In the genomic region with DNA sequence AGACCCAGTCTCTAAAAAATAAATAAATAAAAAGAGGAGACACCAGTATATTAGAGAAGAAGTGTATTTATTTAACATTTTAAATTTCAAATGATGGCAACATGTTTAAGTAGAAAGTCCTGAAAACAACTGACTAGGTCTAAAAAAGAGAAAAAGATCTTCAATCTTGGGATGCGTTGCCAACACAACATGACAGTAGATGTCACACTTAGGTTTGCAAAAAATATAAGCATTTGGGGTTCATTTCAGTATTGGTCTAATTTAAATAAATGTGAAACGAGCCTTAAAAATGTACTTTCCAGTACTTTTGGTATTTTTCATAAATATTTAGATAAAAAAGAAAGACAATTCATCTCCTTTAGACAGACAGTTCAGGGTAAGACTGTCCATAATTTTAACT, we compare ENCODE assay signal across 1 cellular context.
TF ChIP-seq lines count a peak whose summit lies in the region.

No MANE protein-coding gene starts in this region.

TF ChIP-seq in HCT116, 20 proteins besides CTCF, POLR2A, EP300 and RAD21:
- TF ChIP-seq, protein P1, sequence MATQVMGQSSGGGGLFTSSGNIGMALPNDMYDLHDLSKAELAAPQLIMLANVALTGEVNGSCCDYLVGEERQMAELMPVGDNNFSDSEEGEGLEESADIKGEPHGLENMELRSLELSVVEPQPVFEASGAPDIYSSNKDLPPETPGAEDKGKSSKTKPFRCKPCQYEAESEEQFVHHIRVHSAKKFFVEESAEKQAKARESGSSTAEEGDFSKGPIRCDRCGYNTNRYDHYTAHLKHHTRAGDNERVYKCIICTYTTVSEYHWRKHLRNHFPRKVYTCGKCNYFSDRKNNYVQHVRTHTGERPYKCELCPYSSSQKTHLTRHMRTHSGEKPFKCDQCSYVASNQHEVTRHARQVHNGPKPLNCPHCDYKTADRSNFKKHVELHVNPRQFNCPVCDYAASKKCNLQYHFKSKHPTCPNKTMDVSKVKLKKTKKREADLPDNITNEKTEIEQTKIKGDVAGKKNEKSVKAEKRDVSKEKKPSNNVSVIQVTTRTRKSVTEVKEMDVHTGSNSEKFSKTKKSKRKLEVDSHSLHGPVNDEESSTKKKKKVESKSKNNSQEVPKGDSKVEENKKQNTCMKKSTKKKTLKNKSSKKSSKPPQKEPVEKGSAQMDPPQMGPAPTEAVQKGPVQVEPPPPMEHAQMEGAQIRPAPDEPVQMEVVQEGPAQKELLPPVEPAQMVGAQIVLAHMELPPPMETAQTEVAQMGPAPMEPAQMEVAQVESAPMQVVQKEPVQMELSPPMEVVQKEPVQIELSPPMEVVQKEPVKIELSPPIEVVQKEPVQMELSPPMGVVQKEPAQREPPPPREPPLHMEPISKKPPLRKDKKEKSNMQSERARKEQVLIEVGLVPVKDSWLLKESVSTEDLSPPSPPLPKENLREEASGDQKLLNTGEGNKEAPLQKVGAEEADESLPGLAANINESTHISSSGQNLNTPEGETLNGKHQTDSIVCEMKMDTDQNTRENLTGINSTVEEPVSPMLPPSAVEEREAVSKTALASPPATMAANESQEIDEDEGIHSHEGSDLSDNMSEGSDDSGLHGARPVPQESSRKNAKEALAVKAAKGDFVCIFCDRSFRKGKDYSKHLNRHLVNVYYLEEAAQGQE (IDR thresholded peaks at IDR 0.05; ENCODE audit: low read depth) = no peak
- TF ChIP-seq SRF (IDR thresholded peaks at IDR 0.05; ENCODE audit: low read depth) = no peak
- no peak for TF ChIP-seq EGR1 (IDR thresholded peaks at IDR 0.05; ENCODE audit: low read depth)
- TF ChIP-seq CEBPB (IDR thresholded peaks at IDR 0.05; ENCODE audit: low read depth) = no peak
- TF ChIP-seq, protein P2, sequence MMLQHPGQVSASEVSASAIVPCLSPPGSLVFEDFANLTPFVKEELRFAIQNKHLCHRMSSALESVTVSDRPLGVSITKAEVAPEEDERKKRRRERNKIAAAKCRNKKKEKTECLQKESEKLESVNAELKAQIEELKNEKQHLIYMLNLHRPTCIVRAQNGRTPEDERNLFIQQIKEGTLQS (IDR thresholded peaks at IDR 0.05) = no peak
- no peak for TF ChIP-seq YY1 (IDR thresholded peaks at IDR 0.05; ENCODE audit: extremely low read depth, insufficient replicate concordance, low read depth, low read length)
- no peak for TF ChIP-seq SIN3A (IDR thresholded peaks at IDR 0.05; ENCODE audit: low read depth)
- no peak for TF ChIP-seq EZH2 (IDR thresholded peaks at IDR 0.05)
- no peak for TF ChIP-seq ELF1 (IDR thresholded peaks at IDR 0.05; ENCODE audit: borderline replicate concordance, low read depth)
- no peak for TF ChIP-seq FOSL1 (IDR thresholded peaks at IDR 0.05; ENCODE audit: low read depth)
- no peak for TF ChIP-seq TCF7L2 (IDR thresholded peaks at IDR 0.05; ENCODE audit: borderline replicate concordance, extremely low read depth, insufficient read depth, insufficient read length)
- TF ChIP-seq ZFX (IDR thresholded peaks at IDR 0.05) = no peak
- TF ChIP-seq EZH2phosphoT487 (IDR thresholded peaks at IDR 0.05; ENCODE audit: borderline replicate concordance) = no peak
- TF ChIP-seq JUND (IDR thresholded peaks at IDR 0.05) = no peak
- TF ChIP-seq ZNF274 (IDR thresholded peaks at IDR 0.05; ENCODE audit: low read depth, low read length) = no peak
- TF ChIP-seq, protein P3, sequence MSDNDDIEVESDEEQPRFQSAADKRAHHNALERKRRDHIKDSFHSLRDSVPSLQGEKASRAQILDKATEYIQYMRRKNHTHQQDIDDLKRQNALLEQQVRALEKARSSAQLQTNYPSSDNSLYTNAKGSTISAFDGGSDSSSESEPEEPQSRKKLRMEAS (IDR thresholded peaks at IDR 0.05) = no peak
